17 cellular contexts compared by ENCODE assay signal in genomic region chr9:7212101-7212500, GRCh38.
A peak's percentile ranks its signal among the peaks of the same experiment; 100 is the strongest.
DNase-seq lines count a peak whose midpoint lies in the region; TF ChIP-seq lines count a peak whose summit lies in the region.
"Had no signal": no experiment of that assay in that cellular context is flagged by ENCODE, and none has a peak within 500 bp of the region (broad histone marks: within the 10 kb centered on the region; RNA-seq: fewer than 3 reads in every experiment).

No MANE protein-coding gene starts in this region.

- H3K27ac Mint-ChIP-seq in brain: peak overlapping the region in 4 of 5 experiments; percentile 3 to 53 (median 24)
- H3K27ac Mint-ChIP-seq: activated CD8-positive, alpha-beta T cell treated with anti-CD3 and anti-CD28 coated beads, Interleukin-2, amount 10 ng/mL, durations not matched to agents 7 days and 5 days had no signal

- H3K79me2 ChIP-seq in smooth muscle cell (ENCODE audit: low read depth): no peaks in the 10 kb centered on the region

- no CpG with 5 or more reads among the region's 4 CpGs for WGBS in neuronal stem cell (ENCODE audit: extremely low coverage in 2 of 2, insufficient read length in 2 of 2, insufficient replicate concordance in 1 of 2), 2 donors
- WGBS in smooth muscle cell (ENCODE audit: low lambda C conversion rate): 68% methylated on average over 4 of the region's 4 CpGs

- H4K91ac ChIP-seq in neuronal stem cell (ENCODE audit: low read depth, low read length, poor library complexity): no peak overlapping the region

- H3K27me3 ChIP-seq in neuronal stem cell (ENCODE audit: control insufficient read depth in 3 of 3, insufficient read depth in 3 of 3, low read depth in 1 of 3, low read length in 3 of 3) (no peaks in the 10 kb centered on the region), smooth muscle cell (ENCODE audit: low read depth) (peaks cover 22% of the 10 kb centered on the region)
- H3K27me3 ChIP-seq: body of pancreas, SJCRH30 had no signal

- H4K8ac ChIP-seq in neuronal stem cell (ENCODE audit: low read depth, low read length): no peak overlapping the region

- H3F3A ChIP-seq in smooth muscle cell (ENCODE audit: low read depth): no peaks in the 10 kb centered on the region

- H3K4me1 Mint-ChIP-seq in brain: peaks cover 55% of the 10 kb centered on the region

- H3K18ac ChIP-seq in neuronal stem cell (ENCODE audit: low read length): no peak overlapping the region

- DNase-seq in ELR (ENCODE audit: low read depth): peak; percentile 2
- DNase-seq in NCI-H2227 (lab: John Stamatoyannopoulos, UW; ENCODE audit: unreplicated experiment): peak; percentile 47
- DNase-seq in neuronal stem cell (ENCODE audit: low spot score): no peak
- no peak for DNase-seq in smooth muscle cell (lab: John Stamatoyannopoulos, UW; ENCODE audit: unreplicated experiment)
- no peak for DNase-seq in dermis blood vessel endothelial cell
- no peak for DNase-seq in coronary artery (ENCODE audit: low spot score)
- no peak for DNase-seq in NCI-H128 (lab: John Stamatoyannopoulos, UW; ENCODE audit: unreplicated experiment)
- DNase-seq: activated CD8-positive, alpha-beta T cell treated with anti-CD3 and anti-CD28 coated beads, Interleukin-2, amount 10 ng/mL, durations not matched to agents 7 days and 5 days; activated effector memory CD4-positive, alpha-beta T cell treated with anti-CD3 and anti-CD28 coated beads, Interleukin-2, amount 50 U/mL, for 16 hours; body of pancreas; DMS53; effector memory CD4-positive, alpha-beta T cell; Karpas-422; NCI-H187 had no signal

- peaks cover 9% of the 10 kb centered on the region for H3K27me3 Mint-ChIP-seq in brain

- H3K36me3 ChIP-seq in neuronal stem cell (replicated peaks in 1 of 2; ENCODE audit: control insufficient read depth in 2 of 2, insufficient read depth in 2 of 2, low read length in 2 of 2) (no peaks in the 10 kb centered on the region), smooth muscle cell (ENCODE audit: low read depth) (no peaks in the 10 kb centered on the region)
- H3K36me3 ChIP-seq: SJCRH30 had no signal

- H4K20me1 ChIP-seq in smooth muscle cell (ENCODE audit: low read depth): no peaks in the 10 kb centered on the region

- no peaks in the 10 kb centered on the region for H3K9me3 ChIP-seq in neuronal stem cell (replicated peaks in 1 of 2; ENCODE audit: control insufficient read depth in 2 of 2, insufficient read depth in 1 of 2, low read depth in 1 of 2, low read length in 2 of 2)
- H3K9me3 ChIP-seq in smooth muscle cell (replicated peaks; ENCODE audit: low read depth): no peaks in the 10 kb centered on the region
- H3K9me3 ChIP-seq: body of pancreas, SJCRH30 had no signal

- no peak overlapping the region for H2BK120ac ChIP-seq in neuronal stem cell (ENCODE audit: low read depth, low read length)

- H3K4me3 ChIP-seq in neuronal stem cell (ENCODE audit: low read length in 2 of 2): no peak overlapping the region
- H3K4me3 ChIP-seq in smooth muscle cell: no peak overlapping the region
- no peak overlapping the region for H3K4me3 ChIP-seq in coronary artery
- H3K4me3 ChIP-seq: body of pancreas, SJCRH30 had no signal

- H3K9me3 Mint-ChIP-seq in brain: peaks cover 0 to 2% (median under 1%) of the 10 kb centered on the region in 5 experiments

- H3K9ac ChIP-seq in neuronal stem cell (ENCODE audit: low read depth, low read length, poor library complexity) (no peak overlapping the region), smooth muscle cell (ENCODE audit: low read depth) (no peak overlapping the region)

- H3K4me2 ChIP-seq in neuronal stem cell (ENCODE audit: insufficient read depth, low read length, poor library complexity, severe bottlenecking): no peak overlapping the region
- no peak overlapping the region for H3K4me2 ChIP-seq in smooth muscle cell

- H2AK5ac ChIP-seq in neuronal stem cell (ENCODE audit: low read depth, low read length): no peak overlapping the region

- H2BK15ac ChIP-seq in neuronal stem cell (ENCODE audit: low read length): no peak overlapping the region

- H2BK5ac ChIP-seq in neuronal stem cell (ENCODE audit: low read length): no peak overlapping the region

- H3K4me3 Mint-ChIP-seq in brain: peak overlapping the region in 4 of 5 experiments; percentile 1 to 47 (median 36)
- H3K4me3 Mint-ChIP-seq: activated CD8-positive, alpha-beta T cell treated with anti-CD3 and anti-CD28 coated beads, Interleukin-2, amount 10 ng/mL, durations not matched to agents 7 days and 5 days had no signal

- H3K4me1 ChIP-seq in neuronal stem cell (ENCODE audit: control insufficient read depth in 2 of 2, insufficient read depth in 1 of 2, low read depth in 1 of 2, low read length in 2 of 2) (peaks cover 7 to 16% of the 10 kb centered on the region in 2 donors), smooth muscle cell (ENCODE audit: low read depth) (no peaks in the 10 kb centered on the region)
- H3K4me1 ChIP-seq: body of pancreas had no signal

- H2AFZ ChIP-seq in neuronal stem cell (ENCODE audit: low read length) (peak overlapping the region; percentile 69), smooth muscle cell (ENCODE audit: low read depth) (no peak overlapping the region)

- no peak overlapping the region for H3K4ac ChIP-seq in neuronal stem cell (ENCODE audit: low read length)

- H3K36me3 Mint-ChIP-seq in brain: no peaks in the 10 kb centered on the region

- H2BK12ac ChIP-seq in neuronal stem cell (ENCODE audit: low read length): no peak overlapping the region

- H3K79me1 ChIP-seq in neuronal stem cell (ENCODE audit: low read depth, low read length): no peaks in the 10 kb centered on the region

- H3K27ac ChIP-seq in neuronal stem cell (replicated peaks; ENCODE audit: low read length) (no peak overlapping the region), smooth muscle cell (ENCODE audit: low read depth) (no peak overlapping the region), coronary artery (no peak overlapping the region)
- H3K27ac ChIP-seq: body of pancreas, HL-60, SJCRH30 had no signal

- no peak overlapping the region for H3K23ac ChIP-seq in neuronal stem cell (ENCODE audit: low read depth, low read length, poor library complexity)

- no peak overlapping the region for H3K14ac ChIP-seq in neuronal stem cell (ENCODE audit: low read length)

- TF ChIP-seq CTCF in brain (conservative IDR thresholded peaks at IDR 0.05) (no peak), smooth muscle cell (IDR thresholded peaks at IDR 0.05; ENCODE audit: borderline replicate concordance, insufficient read depth, poor library complexity, severe bottlenecking) (no peak), coronary artery (IDR thresholded peaks at IDR 0.05) (no peak)

Comparison
In these comparisons a context has a peak if more than half of its experiments do, and no peak if none do; other contexts are left out.
1. DNase-seq: peak in ELR (single experiment) and NCI-H2227 (single experiment); none in neuronal stem cell (single experiment), smooth muscle cell (single experiment), dermis blood vessel endothelial cell (single experiment), coronary artery (single experiment) and NCI-H128 (single experiment).